In genomic region chr10:103141950-103142349, GRCh38 we compare ENCODE assay signal across 18 cellular contexts.
"Had no signal": no experiment of that assay in that cellular context is flagged by ENCODE, and none has a peak within 500 bp of the region (broad histone marks: within the 10 kb centered on the region; RNA-seq: fewer than 3 reads in every experiment).

No MANE protein-coding gene starts in this region.

- H3K4me3 Mint-ChIP-seq: activated CD4-positive, alpha-beta T cell treated with anti-CD3 and anti-CD28 coated beads, Interleukin-2, amount 10 ng/mL, durations not matched to agents 7 days and 5 days; activated naive CD8-positive, alpha-beta T cell; natural killer cell had no signal

- H3K4me3 ChIP-seq: body of pancreas, colonic mucosa, esophagus muscularis mucosa, sigmoid colon, thoracic aorta had no signal

- H3K27ac Mint-ChIP-seq: activated CD4-positive, alpha-beta T cell treated with anti-CD3 and anti-CD28 coated beads, Interleukin-2, amount 10 ng/mL, durations not matched to agents 7 days and 5 days; activated naive CD8-positive, alpha-beta T cell; natural killer cell had no signal

- H3K4me1 ChIP-seq: colonic mucosa had no signal

- H3K36me3 ChIP-seq: colonic mucosa had no signal

- H3K9me3 ChIP-seq: body of pancreas, colonic mucosa, esophagus muscularis mucosa, sigmoid colon, thoracic aorta had no signal

- H3K27me3 Mint-ChIP-seq: activated CD4-positive, alpha-beta T cell treated with anti-CD3 and anti-CD28 coated beads, Interleukin-2, amount 10 ng/mL, durations not matched to agents 7 days and 5 days; activated naive CD8-positive, alpha-beta T cell had no signal

- H3K27ac ChIP-seq: body of pancreas, colonic mucosa, esophagus muscularis mucosa, sigmoid colon had no signal

- H3K9me3 Mint-ChIP-seq: activated CD4-positive, alpha-beta T cell treated with anti-CD3 and anti-CD28 coated beads, Interleukin-2, amount 10 ng/mL, durations not matched to agents 7 days and 5 days; natural killer cell had no signal

- DNase-seq: activated CD4-positive, alpha-beta T cell treated with anti-CD3 and anti-CD28 coated beads, Interleukin-2, amount 10 ng/mL, durations not matched to agents 7 days and 5 days; activated CD8-positive, alpha-beta memory T cell treated with anti-CD3 and anti-CD28 coated beads, Interleukin-2, amount 50 U/mL, for 48 hours; activated gamma-delta T cell treated with Interleukin-2 at 50 U/mL for 16 hours; amniotic stem cell; body of pancreas; central memory CD4-positive, alpha-beta T cell; colonic mucosa; foreskin fibroblast; kidney glomerular epithelial cell; mesenchymal stem cell; natural killer cell; occipital lobe; sigmoid colon; stimulated activated CD4-positive, alpha-beta T cell treated with anti-CD3 and anti-CD28 coated beads, Interleukin-1b, Interleukin-23, amount 100 ng/mL, for 48 hours; T-helper 2 cell had no signal

- H3K36me3 Mint-ChIP-seq: natural killer cell had no signal

- H3K4me1 Mint-ChIP-seq: activated CD4-positive, alpha-beta T cell treated with anti-CD3 and anti-CD28 coated beads, Interleukin-2, amount 10 ng/mL, durations not matched to agents 7 days and 5 days had no signal

- H3K27me3 ChIP-seq: body of pancreas, colonic mucosa, esophagus muscularis mucosa, sigmoid colon had no signal

- ATAC-seq: body of pancreas, natural killer cell had no signal
